ENCODE assay signal across 24 cellular contexts in the genomic region with DNA sequence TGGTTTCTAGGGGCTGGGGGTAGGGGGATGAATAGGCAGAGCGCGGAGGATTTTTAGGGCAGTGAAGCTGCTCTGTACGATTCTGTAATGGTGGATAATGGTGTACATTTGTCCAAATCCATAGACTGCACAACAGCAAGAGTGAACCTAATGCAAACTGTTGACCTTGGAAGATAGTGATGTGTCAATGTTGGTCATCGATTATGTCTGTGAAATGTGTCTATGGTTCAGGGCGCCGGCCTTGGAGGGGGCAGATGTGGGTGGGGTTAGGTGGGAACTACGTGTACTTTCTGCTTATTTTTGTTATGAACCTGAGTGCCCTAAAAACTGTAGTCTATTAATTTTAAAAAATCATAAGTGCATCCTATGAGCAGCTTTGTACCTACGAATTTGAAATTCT.
"Had no signal": no experiment of that assay in that cellular context is flagged by ENCODE, and none has a peak within 500 bp of the region (broad histone marks: within the 10 kb centered on the region; RNA-seq: fewer than 3 reads in every experiment).

No MANE protein-coding gene starts in this region.

- H3K27me3 ChIP-seq: gastrocnemius medialis, neutrophil, right atrium auricular region, thyroid gland had no signal

- H3K4me3 ChIP-seq: gastrocnemius medialis, lung, prostate gland, right atrium auricular region, skin epidermis, thyroid gland had no signal

- H3K9me3 ChIP-seq: neutrophil, prostate gland, thyroid gland had no signal

- H3K4me1 Mint-ChIP-seq: endodermal cell; naive thymus-derived CD8-positive, alpha-beta T cell; neural crest cell; stimulated activated naive B cell treated with anti-CD40 and anti-IgM and Interleukin-4, amounts not matched to agents 10 μg/mL and 1 μg/mL and 100 μg/mL, for 72 hours had no signal

- H3K36me3 ChIP-seq: gastrocnemius medialis, neutrophil, prostate gland, right atrium auricular region, thyroid gland had no signal

- DNase-seq: cerebellar nuclear complex; effector CD8-positive, alpha-beta T cell; foreskin fibroblast; gastrocnemius medialis; midbrain; stimulated activated CD4-positive, alpha-beta T cell treated with anti-CD3 and anti-CD28 coated beads, Interleukin-15, amount 100 ng/mL, for 24 hours; stimulated activated CD4-positive, alpha-beta T cell treated with anti-CD3 and anti-CD28 coated beads, Interleukin-2, amount 100 ng/mL, for 48 hours; stimulated activated naive B cell treated with anti-CD40 and anti-IgM and Interleukin-4, amounts not matched to agents 10 μg/mL and 1 μg/mL and 100 μg/mL, for 72 hours; thyroid gland; trophoblast cell had no signal

- H3K27ac ChIP-seq: epithelial cell of prostate, gastrocnemius medialis, neutrophil, prostate gland, right atrium auricular region, skin epidermis, thyroid gland had no signal

- H3K4me1 ChIP-seq: gastrocnemius medialis, prostate gland, right atrium auricular region, thyroid gland had no signal

- H3K36me3 Mint-ChIP-seq: memory B cell had no signal

- H3K27me3 Mint-ChIP-seq: memory B cell; naive thymus-derived CD8-positive, alpha-beta T cell; stimulated activated naive B cell treated with anti-CD40 and anti-IgM and Interleukin-4, amounts not matched to agents 10 μg/mL and 1 μg/mL and 100 μg/mL, for 72 hours; stimulated activated naive CD8-positive, alpha-beta T cell treated with anti-CD3 and anti-CD28 coated beads, Interleukin-15, Interleukin-2, amounts not matched to agents 100 ng/mL and 50 ng/mL, for 24 hours had no signal

- H3K4me3 Mint-ChIP-seq: dendritic cell treated with granulocyte-macrophage colony-stimulating factor and Interleukin-4, amounts not matched to agents 40 ng/mL and 50 ng/mL, for 4 days; endodermal cell; memory B cell; naive thymus-derived CD8-positive, alpha-beta T cell; neural crest cell; stimulated activated naive B cell treated with anti-CD40 and anti-IgM and Interleukin-4, amounts not matched to agents 10 μg/mL and 1 μg/mL and 100 μg/mL, for 72 hours; stimulated activated naive CD8-positive, alpha-beta T cell treated with anti-CD3 and anti-CD28 coated beads, Interleukin-15, Interleukin-2, amounts not matched to agents 100 ng/mL and 50 ng/mL, for 24 hours had no signal

- H3K27ac Mint-ChIP-seq: dendritic cell treated with granulocyte-macrophage colony-stimulating factor and Interleukin-4, amounts not matched to agents 40 ng/mL and 50 ng/mL, for 4 days; endodermal cell; memory B cell; naive thymus-derived CD8-positive, alpha-beta T cell; stimulated activated naive B cell treated with anti-CD40 and anti-IgM and Interleukin-4, amounts not matched to agents 10 μg/mL and 1 μg/mL and 100 μg/mL, for 72 hours; stimulated activated naive CD8-positive, alpha-beta T cell treated with anti-CD3 and anti-CD28 coated beads, Interleukin-15, Interleukin-2, amounts not matched to agents 100 ng/mL and 50 ng/mL, for 24 hours had no signal

- ATAC-seq: esophagus mucosa; gastrocnemius medialis; left lobe of liver; naive thymus-derived CD8-positive, alpha-beta T cell; stimulated activated naive B cell treated with anti-CD40 and anti-IgM and Interleukin-4, amounts not matched to agents 10 μg/mL and 1 μg/mL and 100 μg/mL, for 72 hours had no signal
